Comparison of ENCODE assay signal across 1 cellular context in the genomic region with DNA sequence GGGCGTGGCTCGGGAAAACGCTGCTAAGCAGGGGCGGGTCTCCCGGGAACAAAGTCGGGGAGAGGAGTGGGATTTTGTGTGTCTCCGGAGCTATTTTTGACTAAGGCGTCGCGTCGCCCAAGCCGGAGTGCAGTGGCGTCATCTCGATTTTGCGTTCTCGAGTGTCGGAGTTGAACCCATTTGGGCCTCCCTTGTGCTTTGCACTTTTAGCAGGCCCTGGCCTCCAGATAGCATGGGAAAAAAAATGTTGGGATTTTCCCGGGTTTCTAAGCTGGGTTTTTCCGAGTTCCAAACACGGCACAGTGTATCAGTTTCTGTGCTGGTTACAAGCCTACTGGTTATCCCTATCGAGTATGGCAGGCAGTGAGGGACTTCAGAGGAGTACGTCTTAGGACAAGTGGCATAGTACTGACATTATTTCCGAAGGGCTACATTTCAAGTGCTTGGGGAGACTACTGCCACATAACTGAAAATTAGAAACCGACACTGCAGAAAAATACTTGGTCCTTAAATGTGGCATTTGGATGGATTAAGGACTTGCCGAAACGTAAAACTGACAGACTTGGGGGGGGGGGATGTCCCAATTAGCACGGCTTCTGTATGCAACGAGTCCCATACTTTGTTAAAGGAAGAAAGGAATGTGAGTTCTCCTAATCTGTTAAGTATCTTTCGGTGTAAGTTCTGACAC.
TF ChIP-seq lines count a peak whose summit lies in the region.

No MANE protein-coding gene starts in this region.

TF ChIP-seq in GM12878, 131 proteins besides CTCF, POLR2A, EP300 and RAD21 (continued from another document):
- TF ChIP-seq ZNF592 (IDR thresholded peaks at IDR 0.05) (no peak), NRF1 (conservative IDR thresholded peaks at IDR 0.05; ENCODE audit: low read depth, low read length) (no peak), SMC3 (IDR thresholded peaks at IDR 0.05; ENCODE audit: borderline replicate concordance, low read length) (no peak), SRF (IDR thresholded peaks at IDR 0.05; ENCODE audit: low read depth in 2 of 2, low read length in 2 of 2) (0 out of 4 replicates have a peak, but pooled peaks of 1 of the 2 experiments have one; percentile 42), MTA3 (IDR thresholded peaks at IDR 0.05; ENCODE audit: borderline replicate concordance, low read length) (peak; percentile 99), PML (IDR thresholded peaks at IDR 0.05; ENCODE audit: low read length) (peak; percentile 26), PBX3 (IDR thresholded peaks at IDR 0.05; ENCODE audit: insufficient replicate concordance, low read depth, low read length) (peak; percentile 75), GATAD2B (conservative IDR thresholded peaks at IDR 0.05; ENCODE audit: low read depth) (peak; percentile 42; the same call in 1 of the 2 replicates), NR2C1 (IDR thresholded peaks at IDR 0.05) (no peak), RFX5 (IDR thresholded peaks at IDR 0.05; ENCODE audit: low read depth, low read length) (no peak), WRNIP1 (IDR thresholded peaks at IDR 0.05; ENCODE audit: borderline replicate concordance, low read depth, low read length) (peak; percentile 96; the same call in 1 of the 2 replicates), USF2 (IDR thresholded peaks at IDR 0.05; ENCODE audit: borderline replicate concordance, low read depth, low read length) (no peak), POLR2AphosphoS2 (IDR thresholded peaks at IDR 0.05; ENCODE audit: low read depth, low read length) (peak; percentile 99), SIN3A (IDR thresholded peaks at IDR 0.05; ENCODE audit: low read depth, low read length) (peak; percentile 67)
- TF ChIP-seq, protein P1, sequence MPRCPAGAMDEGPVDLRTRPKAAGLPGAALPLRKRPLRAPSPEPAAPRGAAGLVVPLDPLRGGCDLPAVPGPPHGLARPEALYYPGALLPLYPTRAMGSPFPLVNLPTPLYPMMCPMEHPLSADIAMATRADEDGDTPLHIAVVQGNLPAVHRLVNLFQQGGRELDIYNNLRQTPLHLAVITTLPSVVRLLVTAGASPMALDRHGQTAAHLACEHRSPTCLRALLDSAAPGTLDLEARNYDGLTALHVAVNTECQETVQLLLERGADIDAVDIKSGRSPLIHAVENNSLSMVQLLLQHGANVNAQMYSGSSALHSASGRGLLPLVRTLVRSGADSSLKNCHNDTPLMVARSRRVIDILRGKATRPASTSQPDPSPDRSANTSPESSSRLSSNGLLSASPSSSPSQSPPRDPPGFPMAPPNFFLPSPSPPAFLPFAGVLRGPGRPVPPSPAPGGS (IDR thresholded peaks at IDR 0.05; ENCODE audit: borderline replicate concordance, insufficient read depth, low read depth, low read length, poor library complexity, severe bottlenecking): peak; percentile 92
- TF ChIP-seq, protein P2, sequence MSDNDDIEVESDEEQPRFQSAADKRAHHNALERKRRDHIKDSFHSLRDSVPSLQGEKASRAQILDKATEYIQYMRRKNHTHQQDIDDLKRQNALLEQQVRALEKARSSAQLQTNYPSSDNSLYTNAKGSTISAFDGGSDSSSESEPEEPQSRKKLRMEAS (IDR thresholded peaks at IDR 0.05; ENCODE audit: low read depth, low read length): peak; percentile 58
- TF ChIP-seq, protein P3, sequence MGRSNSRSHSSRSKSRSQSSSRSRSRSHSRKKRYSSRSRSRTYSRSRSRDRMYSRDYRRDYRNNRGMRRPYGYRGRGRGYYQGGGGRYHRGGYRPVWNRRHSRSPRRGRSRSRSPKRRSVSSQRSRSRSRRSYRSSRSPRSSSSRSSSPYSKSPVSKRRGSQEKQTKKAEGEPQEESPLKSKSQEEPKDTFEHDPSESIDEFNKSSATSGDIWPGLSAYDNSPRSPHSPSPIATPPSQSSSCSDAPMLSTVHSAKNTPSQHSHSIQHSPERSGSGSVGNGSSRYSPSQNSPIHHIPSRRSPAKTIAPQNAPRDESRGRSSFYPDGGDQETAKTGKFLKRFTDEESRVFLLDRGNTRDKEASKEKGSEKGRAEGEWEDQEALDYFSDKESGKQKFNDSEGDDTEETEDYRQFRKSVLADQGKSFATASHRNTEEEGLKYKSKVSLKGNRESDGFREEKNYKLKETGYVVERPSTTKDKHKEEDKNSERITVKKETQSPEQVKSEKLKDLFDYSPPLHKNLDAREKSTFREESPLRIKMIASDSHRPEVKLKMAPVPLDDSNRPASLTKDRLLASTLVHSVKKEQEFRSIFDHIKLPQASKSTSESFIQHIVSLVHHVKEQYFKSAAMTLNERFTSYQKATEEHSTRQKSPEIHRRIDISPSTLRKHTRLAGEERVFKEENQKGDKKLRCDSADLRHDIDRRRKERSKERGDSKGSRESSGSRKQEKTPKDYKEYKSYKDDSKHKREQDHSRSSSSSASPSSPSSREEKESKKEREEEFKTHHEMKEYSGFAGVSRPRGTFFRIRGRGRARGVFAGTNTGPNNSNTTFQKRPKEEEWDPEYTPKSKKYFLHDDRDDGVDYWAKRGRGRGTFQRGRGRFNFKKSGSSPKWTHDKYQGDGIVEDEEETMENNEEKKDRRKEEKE (IDR thresholded peaks at IDR 0.05): peak; percentile 30; the same call in 1 of the 2 replicates
